ENCODE assay signal across 28 cellular contexts in genomic region chr10:104631946-104632345, GRCh38. TPM values are rescaled to one million over a fixed set of nuclear protein-coding genes. Genes with fewer than 3 reads are reported as not detected.
"Had no signal": no experiment of that assay in that cellular context is flagged by ENCODE, and none has a peak within 500 bp of the region (broad histone marks: within the 10 kb centered on the region; RNA-seq: fewer than 3 reads in every experiment).

No MANE protein-coding gene starts in this region.

- ATAC-seq: stimulated activated effector memory CD8-positive, alpha-beta T cell treated with anti-CD3 and anti-CD28 coated beads, Interleukin-12 subunit alpha, Interleukin-12 subunit beta, amount 100 ng/mL, for 72 hours; stimulated activated memory B cell treated with anti-CD40 and anti-IgM and Interleukin-4, amounts not matched to agents 10 μg/mL and 1 μg/mL and 100 μg/mL, for 72 hours; stimulated activated naive B cell treated with anti-CD40 and anti-IgM and Interleukin-4, amounts not matched to agents 10 μg/mL and 1 μg/mL and 100 μg/mL, for 72 hours; stimulated activated naive CD8-positive, alpha-beta T cell treated with anti-CD3 and anti-CD28 coated beads, Interleukin-15, amount 100 ng/mL, for 72 hours; stimulated activated naive CD8-positive, alpha-beta T cell treated with anti-CD3 and anti-CD28 coated beads, Interleukin-15, Interleukin-2, amounts not matched to agents 100 U/mL and 50 U/mL, for 24 hours; upper lobe of right lung had no signal

- H3K4me1 ChIP-seq: stomach, suprapubic skin, testis, thyroid gland, tibial artery, tibial nerve, transverse colon, upper lobe of left lung, upper lobe of right lung, uterus, vagina had no signal

- DNase-seq: stimulated activated CD4-positive, alpha-beta T cell treated with anti-CD3 and anti-CD28 coated beads, Interleukin-2, amount 100 ng/mL, for 48 hours; stimulated activated CD4-positive, alpha-beta T cell treated with anti-CD3 and anti-CD28 coated beads, Interleukin-4, amount 100 ng/mL, for 1 hour; stimulated activated CD4-positive, alpha-beta T cell treated with anti-CD3 and anti-CD28 coated beads, Interleukin-4, amount 100 ng/mL, for 24 hours; stimulated activated CD4-positive, alpha-beta T cell treated with anti-CD3 and anti-CD28 coated beads, Interleukin-4, amount 100 ng/mL, for 4 hours; stimulated activated CD8-positive, alpha-beta memory T cell treated with anti-CD3 and anti-CD28 coated beads, Interleukin-4, amount 100 ng/mL, for 48 hours; stimulated activated naive B cell treated with anti-CD40 and anti-IgM and Interleukin-4, amounts not matched to agents 10 μg/mL and 1 μg/mL and 100 μg/mL, for 72 hours; stimulated activated naive CD4-positive, alpha-beta T cell; stimulated activated naive CD4-positive, alpha-beta T cell treated with Interleukin-2 at 50 U/mL for 16 hours; stimulated activated naive CD8-positive, alpha-beta T cell treated with anti-CD3 and anti-CD28 coated beads, Interleukin-15, amount 100 ng/mL, for 72 hours; stimulated activated naive CD8-positive, alpha-beta T cell treated with anti-CD3 and anti-CD28 coated beads, Interleukin-15, Interleukin-2, amounts not matched to agents 100 U/mL and 50 U/mL, for 24 hours; stomach; substantia nigra; testis; thyroid gland; tibial artery; transverse colon; trophoblast cell; upper lobe of left lung; upper lobe of right lung; uterus had no signal

- H3K27me3 ChIP-seq: testis, thyroid gland, tibial nerve, upper lobe of left lung, uterus, vagina had no signal

- H3K9me3 ChIP-seq: stomach, suprapubic skin, testis, thoracic aorta, thyroid gland, tibial artery, tibial nerve, transverse colon, upper lobe of left lung, upper lobe of right lung, uterus, vagina had no signal

- H3K27ac ChIP-seq: stomach, suprapubic skin, testis, thoracic aorta, thyroid gland, tibial artery, tibial nerve, transverse colon, upper lobe of left lung, upper lobe of right lung, uterus, vagina had no signal

- H3K36me3 ChIP-seq: stomach, suprapubic skin, thoracic aorta, thyroid gland, tibial artery, tibial nerve, transverse colon, upper lobe of left lung, upper lobe of right lung, uterus, vagina had no signal

- H3K4me3 ChIP-seq: stomach, suprapubic skin, testis, thoracic aorta, thyroid gland, tibial artery, tibial nerve, transverse colon, upper lobe of left lung, upper lobe of right lung, uterus, vagina had no signal

RNA-seq across cellular contexts. Expression of gene SORCS3, which starts 9.1 kb away (rescaled TPM):
- total RNA-seq: subcutaneous adipose tissue, thoracic aorta, thyroid gland, upper lobe of left lung, upper lobe of right lung, ureter had no signal
